In genomic region chr20:53592501-53593465, GRCh38 we compare ENCODE assay signal across 7 cellular contexts. TPM values are rescaled to one million over a fixed set of nuclear protein-coding genes. Genes with fewer than 3 reads are reported as not detected.
DNase-seq lines count a peak whose midpoint lies in the region; ATAC-seq and TF ChIP-seq lines count a peak whose summit lies in the region.
"Not testable (repeated sequence)": the region's sequence is repeated elsewhere in the genome, so short reads cannot be mapped to it uniquely, and the experiment has no call there.

No MANE protein-coding gene starts in this region.

- ATAC-seq in GM18511 (IDR thresholded peaks at IDR 0.05; ENCODE audit: unreplicated experiment) (peak; percentile 29), HG03045 (IDR thresholded peaks at IDR 0.05; ENCODE audit: unreplicated experiment) (peak; percentile 28)
- ATAC-seq in activated CD8-positive, alpha-beta memory T cell treated with anti-CD3 and anti-CD28 coated beads, Interleukin-2, amount 10 ng/mL, durations not matched to agents 7 days and 5 days, result peak; percentile 18

- peaks cover 20% of the 10 kb centered on the region for H3K36me3 Mint-ChIP-seq in activated CD8-positive, alpha-beta memory T cell treated with anti-CD3 and anti-CD28 coated beads, Interleukin-2, amount 10 ng/mL, durations not matched to agents 7 days and 5 days
- H3K36me3 Mint-ChIP-seq in dendritic cell treated with granulocyte-macrophage colony-stimulating factor and Interleukin-4, amounts not matched to agents 40 ng/mL and 50 ng/mL, for 4 days (ENCODE audit: low read depth), result peaks cover 48% of the 10 kb centered on the region

- peak overlapping the region; percentile 97 for H3K9ac ChIP-seq in OCI-LY3 (ENCODE audit: low read length)

- CTCF ChIA-PET in activated CD8-positive, alpha-beta memory T cell treated with anti-CD3 and anti-CD28 coated beads, Interleukin-2, amount 10 ng/mL, durations not matched to agents 7 days and 5 days (lab: Charles Lee), result interaction anchor here (1.0 to 2.7 kb wide), 3 partner anchors 10 to 30 kb away, joined by 4 to 16 read pairs (median 12); no protein-coding TSS in a partner anchor

- H3K4me3 ChIP-seq in OCI-LY3 (ENCODE audit: low read length), result peak overlapping the region; percentile 80
- H3K4me3 ChIP-seq in retinal pigment epithelial cell (ENCODE audit: low read length), result peak overlapping the region; percentile 71

- H3K4me3 Mint-ChIP-seq in activated CD8-positive, alpha-beta memory T cell treated with anti-CD3 and anti-CD28 coated beads, Interleukin-2, amount 10 ng/mL, durations not matched to agents 7 days and 5 days, result peak overlapping the region; percentile 91
- peak overlapping the region; percentile 81 for H3K4me3 Mint-ChIP-seq in dendritic cell treated with granulocyte-macrophage colony-stimulating factor and Interleukin-4, amounts not matched to agents 40 ng/mL and 50 ng/mL, for 4 days

- H3K27ac Mint-ChIP-seq in activated CD8-positive, alpha-beta memory T cell treated with anti-CD3 and anti-CD28 coated beads, Interleukin-2, amount 10 ng/mL, durations not matched to agents 7 days and 5 days, result peak overlapping the region; percentile 96
- peak overlapping the region; percentile 95 for H3K27ac Mint-ChIP-seq in dendritic cell treated with granulocyte-macrophage colony-stimulating factor and Interleukin-4, amounts not matched to agents 40 ng/mL and 50 ng/mL, for 4 days

- H2AFZ ChIP-seq in OCI-LY3 (ENCODE audit: low read depth, low read length), result not testable (repeated sequence)

- peak; percentile 83 for DNase-seq in activated CD8-positive, alpha-beta memory T cell treated with anti-CD3 and anti-CD28 coated beads, Interleukin-2, amount 10 ng/mL, durations not matched to agents 7 days and 5 days
- DNase-seq in iris pigment epithelial cell (ENCODE audit: low read depth), result peak; percentile 53
- DNase-seq in retinal pigment epithelial cell (ENCODE audit: low read depth), result not testable (repeated sequence)

- H3K4me1 Mint-ChIP-seq in activated CD8-positive, alpha-beta memory T cell treated with anti-CD3 and anti-CD28 coated beads, Interleukin-2, amount 10 ng/mL, durations not matched to agents 7 days and 5 days, result peaks cover 30% of the 10 kb centered on the region
- H3K4me1 Mint-ChIP-seq in dendritic cell treated with granulocyte-macrophage colony-stimulating factor and Interleukin-4, amounts not matched to agents 40 ng/mL and 50 ng/mL, for 4 days (ENCODE audit: low read depth), result peaks cover 30% of the 10 kb centered on the region

- intact Hi-C loops in dendritic cell treated with granulocyte-macrophage colony-stimulating factor and Interleukin-4, amounts not matched to agents 40 ng/mL and 50 ng/mL, for 4 days (cut with micrococcal nuclease), result loop anchor here (5.0 kb wide), 3 partner anchors 50 to 115 kb away; no protein-coding TSS in a partner anchor

- not testable (repeated sequence) for H3K9me3 ChIP-seq in OCI-LY3 (ENCODE audit: insufficient read depth, low read length)

- peaks cover 58% of the 10 kb centered on the region for H3K79me2 ChIP-seq in OCI-LY3 (ENCODE audit: low read length)

- H3K36me3 ChIP-seq in OCI-LY3 (replicated peaks; ENCODE audit: low read depth, low read length), result not testable (repeated sequence)

- peak overlapping the region; percentile 92 for H3K27ac ChIP-seq in OCI-LY3 (ENCODE audit: low read length)

- H3K27me3 Mint-ChIP-seq in activated CD8-positive, alpha-beta memory T cell treated with anti-CD3 and anti-CD28 coated beads, Interleukin-2, amount 10 ng/mL, durations not matched to agents 7 days and 5 days; dendritic cell treated with granulocyte-macrophage colony-stimulating factor and Interleukin-4, amounts not matched to agents 40 ng/mL and 50 ng/mL, for 4 days: not testable (repeated sequence)

- H3K27me3 ChIP-seq in OCI-LY3 (ENCODE audit: low read depth, low read length), result not testable (repeated sequence)

- TF ChIP-seq CTCF in OCI-LY3 (IDR thresholded peaks at IDR 0.05; ENCODE audit: low read depth, low read length); retinal pigment epithelial cell (conservative IDR thresholded peaks at IDR 0.05; ENCODE audit: low read depth, low read length): not testable (repeated sequence)

- not testable (repeated sequence) for H4K20me1 ChIP-seq in OCI-LY3 (ENCODE audit: insufficient read depth, low read length)

- H3K9me3 Mint-ChIP-seq in activated CD8-positive, alpha-beta memory T cell treated with anti-CD3 and anti-CD28 coated beads, Interleukin-2, amount 10 ng/mL, durations not matched to agents 7 days and 5 days (ENCODE audit: low read depth); dendritic cell treated with granulocyte-macrophage colony-stimulating factor and Interleukin-4, amounts not matched to agents 40 ng/mL and 50 ng/mL, for 4 days: not testable (repeated sequence)

- peak overlapping the region; percentile 84 for H3K4me2 ChIP-seq in OCI-LY3 (ENCODE audit: low read length)

- peaks cover 26% of the 10 kb centered on the region for H3K4me1 ChIP-seq in OCI-LY3 (ENCODE audit: low read length)

RNA-seq across cellular contexts. Expression of gene ZNF217, which starts 0.9 kb away (rescaled TPM):
- total RNA-seq in activated CD8-positive, alpha-beta memory T cell treated with anti-CD3 and anti-CD28 coated beads, Interleukin-2, amount 10 ng/mL, durations not matched to agents 7 days and 5 days, result 10 to 100 TPM; 80.2 to 81.9 TPM
